In genomic region chr11:33700425-33701271, GRCh38 we compare ENCODE assay signal across 8 cellular contexts. TPM values are rescaled to one million over a fixed set of nuclear protein-coding genes. Genes with fewer than 3 reads are reported as not detected.
DNase-seq lines count a peak whose midpoint lies in the region; ATAC-seq and TF ChIP-seq lines count a peak whose summit lies in the region.

A gene with protein sequence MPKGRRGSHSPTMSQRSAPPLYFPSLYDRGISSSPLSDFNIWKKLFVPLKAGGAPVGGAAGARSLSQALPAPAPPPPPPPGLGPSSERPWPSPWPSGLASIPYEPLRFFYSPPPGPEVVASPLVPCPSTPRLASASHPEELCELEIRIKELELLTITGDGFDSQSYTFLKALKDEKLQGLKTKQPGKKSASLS (minus strand): TSS chr11:33700826. CDS start chr11:33700740, 86 bp downstream.

- CTCF ChIA-PET in BJ (lab: Yijun Ruan, JAX): interaction anchor here (0.5 to 1.6 kb wide), 5 partner anchors 12 to 129 kb away, joined by 3 to 5 read pairs (median 4); no protein-coding TSS in a partner anchor

- H3K27me3 ChIP-seq in BJ (ENCODE audit: control insufficient read depth, insufficient read depth, low read length): no peaks in the 10 kb centered on the region

- ATAC-seq in GM19324 (IDR thresholded peaks at IDR 0.05; ENCODE audit: low FRiP score, unreplicated experiment) (peak; percentile 93), HG03457 (IDR thresholded peaks at IDR 0.05; ENCODE audit: unreplicated experiment) (peak; percentile 87), left colon (peak; percentile 85)

- no peaks in the 10 kb centered on the region for H3K36me3 Mint-ChIP-seq in activated CD4-positive, alpha-beta T cell treated with anti-CD3 and anti-CD28 coated beads, Interleukin-2, amount 10 ng/mL, durations not matched to agents 24 days and 14 days (ENCODE audit: low read depth)

- DNase-seq in BJ (ENCODE audit: low read depth) (peak; percentile 85), NCI-H524 (lab: John Stamatoyannopoulos, UW) (peak; percentile 72 to 89), coronary artery (ENCODE audit: low spot score) (peak; percentile 94), left colon (peak; percentile 92 to 99)
- DNase-seq in activated CD4-positive, alpha-beta T cell treated with anti-CD3 and anti-CD28 coated beads, Interleukin-2, amount 10 ng/mL, durations not matched to agents 24 days and 14 days: peak; percentile 99
- peak; percentile 88 to 94 (median 91) for DNase-seq in stimulated activated CD4-positive, alpha-beta T cell treated with anti-CD3 and anti-CD28 coated beads, Interleukin-1b, Interleukin-23, amount 100 ng/mL, for 24 hours (ENCODE audit: low read depth in 4 of 4, low spot score in 1 of 4)

- TF ChIP-seq CTCF in BJ (IDR thresholded peaks at IDR 0.05; ENCODE audit: insufficient read depth, low read depth, low read length) (no peak), coronary artery (IDR thresholded peaks at IDR 0.05) (no peak)

- H3K36me3 ChIP-seq in BJ (ENCODE audit: control insufficient read depth, insufficient read depth, low read length): peaks cover 2% of the 10 kb centered on the region; the same call in 1 of the 2 replicates

- H3K9me3 Mint-ChIP-seq in activated CD4-positive, alpha-beta T cell treated with anti-CD3 and anti-CD28 coated beads, Interleukin-2, amount 10 ng/mL, durations not matched to agents 24 days and 14 days: no peaks in the 10 kb centered on the region

- peak within 1 kb of the TSS; percentile 92 for H3K4me3 Mint-ChIP-seq in activated CD4-positive, alpha-beta T cell treated with anti-CD3 and anti-CD28 coated beads, Interleukin-2, amount 10 ng/mL, durations not matched to agents 24 days and 14 days

- peak within 1 kb of the TSS; percentile 45 to 75 for H3K27ac ChIP-seq in coronary artery

- peaks cover 25% of the 10 kb centered on the region for H3K27me3 Mint-ChIP-seq in activated CD4-positive, alpha-beta T cell treated with anti-CD3 and anti-CD28 coated beads, Interleukin-2, amount 10 ng/mL, durations not matched to agents 24 days and 14 days

- intact Hi-C loops in activated CD4-positive, alpha-beta T cell treated with anti-CD3 and anti-CD28 coated beads, Interleukin-2, amount 10 ng/mL, durations not matched to agents 24 days and 14 days (cut with micrococcal nuclease): loop anchor here (1.0 to 2.0 kb wide), 3 partner anchors 22 to 74 kb away; partner anchors contain the start of genes CD59 and FBXO3
- intact Hi-C loops in left colon (cut with DNase I, micrococcal nuclease): no loop called here

- H3K4me1 Mint-ChIP-seq in activated CD4-positive, alpha-beta T cell treated with anti-CD3 and anti-CD28 coated beads, Interleukin-2, amount 10 ng/mL, durations not matched to agents 24 days and 14 days: peaks cover 20% of the 10 kb centered on the region

- POLR2A ChIA-PET in BJ (lab: Charles Lee): interaction anchor here (0.6 to 0.7 kb wide), 3 partner anchors 36 to 236 kb away, joined by 3 to 23 read pairs (median 3); no protein-coding TSS in a partner anchor

- H3K4me3 ChIP-seq in BJ (ENCODE audit: low read depth, low read length): peak within 1 kb of the TSS; percentile 51
- H3K4me3 ChIP-seq in coronary artery: peak within 1 kb of the TSS; percentile 66

- peak within 1 kb of the TSS; percentile 68 for H3K27ac Mint-ChIP-seq in activated CD4-positive, alpha-beta T cell treated with anti-CD3 and anti-CD28 coated beads, Interleukin-2, amount 10 ng/mL, durations not matched to agents 24 days and 14 days

RNA-seq across cellular contexts. Expression of the gene that starts here (rescaled TPM):
- polyA plus RNA-seq in BJ (2011; rRNA removed): not detected in 2 replicates
- not detected in 2 replicates for polyA minus RNA-seq in BJ (2011; rRNA and poly(A)+ RNA removed)
- total RNA-seq in activated CD4-positive, alpha-beta T cell treated with anti-CD3 and anti-CD28 coated beads, Interleukin-2, amount 10 ng/mL, durations not matched to agents 24 days and 14 days: 0.51 TPM in 1 of 2 replicates, not detected in the other
- not detected for total RNA-seq in left colon

Comparison
In these comparisons a context has a peak if more than half of its experiments do, and no peak if none do; other contexts are left out.
1. Peak in every context shown above with its lines: DNase-seq, ATAC-seq, H3K4me3 ChIP-seq and H3K27ac ChIP-seq.
2. Peak in DNase-seq and H3K4me3 ChIP-seq in BJ; RNA of the gene not detected or under 1 TPM.
3. Peak in DNase-seq in activated CD4-positive, alpha-beta T cell treated with anti-CD3 and anti-CD28 coated beads, Interleukin-2, amount 10 ng/mL, durations not matched to agents 24 days and 14 days; RNA of the gene not detected or under 1 TPM.
4. Peak in DNase-seq and ATAC-seq in left colon; RNA of the gene not detected or under 1 TPM.